Comparison of ENCODE assay signal across 11 cellular contexts in genomic region chr14:100871234-100872186, GRCh38.
A peak's percentile ranks its signal among the peaks of the same experiment; 100 is the strongest.
DNase-seq lines count a peak whose midpoint lies in the region.
"Had no signal": no experiment of that assay in that cellular context is flagged by ENCODE, and none has a peak within 500 bp of the region (broad histone marks: within the 10 kb centered on the region; RNA-seq: fewer than 3 reads in every experiment).

No MANE protein-coding gene starts in this region.

- DNase-seq in AG08395 (ENCODE audit: low spot score) (peak; percentile 72), GM04504 (ENCODE audit: low read depth) (peak; percentile 52), amniotic epithelial cell (ENCODE audit: low read depth) (peak; percentile 39), iris pigment epithelial cell (ENCODE audit: low read depth) (peak; percentile 47), NCI-H1417 treated with DMSO at 0.1 percent for 48 hours (lab: John Stamatoyannopoulos, UW) (no peak), HPDE6-E6E7 (ENCODE audit: extremely low spot score) (no peak), NCI-H345 treated with DMSO at 0.1 percent for 48 hours (lab: John Stamatoyannopoulos, UW; ENCODE audit: unreplicated experiment) (no peak), NOMO-1 (lab: John Stamatoyannopoulos, UW; ENCODE audit: unreplicated experiment in 2 of 2) (no peak)
- DNase-seq: esophagus squamous epithelium, NCI-H748 treated with DMSO at 0.1 percent for 48 hours, retina had no signal

Comparison
In these comparisons a context has a peak if more than half of its experiments do, and no peak if none do; other contexts are left out.
1. DNase-seq: peak in AG08395 (single experiment), GM04504 (single experiment), amniotic epithelial cell (single experiment) and iris pigment epithelial cell (single experiment); none in NCI-H1417 treated with DMSO at 0.1 percent for 48 hours (single experiment), HPDE6-E6E7 (single experiment), NCI-H345 treated with DMSO at 0.1 percent for 48 hours (single experiment) and NOMO-1 (0 of 2).